32 cellular contexts compared by ENCODE assay signal in the genomic region with DNA sequence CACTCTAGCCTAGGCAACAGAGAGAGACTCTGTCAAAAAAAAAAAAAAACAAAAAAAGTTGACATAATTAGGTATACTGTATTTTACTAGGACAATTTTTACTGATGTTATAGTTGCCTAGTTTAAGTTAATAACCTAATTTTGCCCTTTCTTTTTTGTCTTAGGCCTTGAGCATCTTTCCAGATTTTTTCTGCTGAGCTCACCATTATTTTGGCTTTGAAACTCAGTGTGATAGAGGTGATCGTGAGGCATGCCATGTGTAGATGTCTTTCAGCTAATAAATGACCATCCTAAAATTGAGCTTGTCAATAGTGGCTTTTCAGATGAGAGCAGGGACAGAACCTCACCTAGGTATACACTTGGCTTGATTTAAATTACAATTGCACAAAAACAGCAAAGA. TPM values are rescaled to one million over a fixed set of nuclear protein-coding genes. Genes with fewer than 3 reads are reported as not detected.
"Had no signal": no experiment of that assay in that cellular context is flagged by ENCODE, and none has a peak within 500 bp of the region (broad histone marks: within the 10 kb centered on the region; RNA-seq: fewer than 3 reads in every experiment).

No MANE protein-coding gene starts in this region.

- H3K4me3 ChIP-seq: ascending aorta had no signal

- DNase-seq: activated CD4-positive, alpha-beta memory T cell treated with anti-CD3 and anti-CD28 coated beads, Interleukin-2, amount 10 ng/mL, durations not matched to agents 7 days and 5 days; activated CD4-positive, alpha-beta T cell treated with anti-CD3 and anti-CD28 coated beads for 1 hour; activated CD4-positive, alpha-beta T cell treated with anti-CD3 and anti-CD28 coated beads for 36 hours; activated CD4-positive, alpha-beta T cell treated with anti-CD3 and anti-CD28 coated beads for 48 hours; activated CD4-positive, alpha-beta T cell treated with anti-CD3 and anti-CD28 coated beads, Interleukin-2, amount 10 ng/mL, durations not matched to agents 7 days and 5 days; activated CD4-positive, alpha-beta T cell treated with anti-CD3 and anti-CD28 coated beads, Interleukin-2, amount 50 U/mL, for 48 hours; activated CD4-positive, CD25-positive, alpha-beta regulatory T cell; activated CD8-positive, alpha-beta memory T cell treated with anti-CD3 and anti-CD28 coated beads for 24 hours; activated CD8-positive, alpha-beta memory T cell treated with anti-CD3 and anti-CD28 coated beads, Interleukin-2, amount 10 ng/mL, durations not matched to agents 7 days and 5 days; activated CD8-positive, alpha-beta memory T cell treated with anti-CD3 and anti-CD28 coated beads, Interleukin-2, amount 50 U/mL, for 48 hours; activated CD8-positive, alpha-beta T cell treated with anti-CD3 and anti-CD28 coated beads, Interleukin-2, amount 10 ng/mL, durations not matched to agents 7 days and 5 days; activated effector memory CD4-positive, alpha-beta T cell treated with Interleukin-2 at 50 U/mL for 16 hours; activated gamma-delta T cell; activated naive CD4-positive, alpha-beta T cell treated with anti-CD3 and anti-CD28 coated beads, Interleukin-2, amount 10 ng/mL, durations not matched to agents 7 days and 5 days; activated naive CD4-positive, alpha-beta T cell treated with Interleukin-2 at 50 U/mL for 16 hours; activated naive CD8-positive, alpha-beta T cell treated with anti-CD3 and anti-CD28 coated beads, Interleukin-2, amount 10 ng/mL, durations not matched to agents 7 days and 5 days; activated naive CD8-positive, alpha-beta T cell treated with anti-CD3 and anti-CD28 coated beads, Interleukin-2, amount 50 U/mL, for 24 hours; activated T-cell treated with anti-CD3 and anti-CD28 coated beads, Interleukin-2, amount 50 U/mL, for 24 hours; activated T-cell treated with anti-CD3 and anti-CD28 coated beads, Interleukin-2, amount 50 U/mL, for 48 hours; amygdala; anterior cingulate cortex; central memory CD4-positive, alpha-beta T cell; T-cell; T-helper 17 cell had no signal

- H3K27ac ChIP-seq: ascending aorta, VCaP had no signal

- FAIRE-seq: bronchial epithelial cell, TTC549 had no signal

- H3K36me3 ChIP-seq: ascending aorta had no signal

- ATAC-seq: activated CD4-positive, alpha-beta T cell treated with anti-CD3 and anti-CD28 coated beads for 36 hours; activated CD4-positive, CD25-positive, alpha-beta regulatory T cell treated with anti-CD3 and anti-CD28 coated beads, Interleukin-2, amount 50 U/mL, for 24 hours; activated CD8-positive, alpha-beta memory T cell treated with anti-CD3 and anti-CD28 coated beads, Interleukin-2, amount 10 ng/mL, durations not matched to agents 7 days and 5 days; activated CD8-positive, alpha-beta T cell treated with anti-CD3 and anti-CD28 coated beads, Interleukin-2, amount 10 ng/mL, durations not matched to agents 7 days and 5 days; activated naive CD8-positive, alpha-beta T cell treated with anti-CD3 and anti-CD28 coated beads, Interleukin-2, amount 50 U/mL, for 24 hours; T-cell; T-helper 17 cell had no signal

- H3K9me3 ChIP-seq: ascending aorta had no signal

- H3K4me1 ChIP-seq: ascending aorta had no signal

- H3K27me3 ChIP-seq: ascending aorta had no signal

RNA-seq across cellular contexts. Expression of gene RPRM, which starts 47.4 kb away (rescaled TPM):
- total RNA-seq: activated CD4-positive, alpha-beta memory T cell treated with anti-CD3 and anti-CD28 coated beads, Interleukin-2, amount 10 ng/mL, durations not matched to agents 7 days and 5 days; activated CD4-positive, alpha-beta T cell treated with anti-CD3 and anti-CD28 coated beads for 36 hours; activated CD4-positive, alpha-beta T cell treated with anti-CD3 and anti-CD28 coated beads, Interleukin-2, amount 10 ng/mL, durations not matched to agents 7 days and 5 days; activated CD8-positive, alpha-beta memory T cell treated with anti-CD3 and anti-CD28 coated beads, Interleukin-2, amount 10 ng/mL, durations not matched to agents 7 days and 5 days; activated naive CD8-positive, alpha-beta T cell treated with anti-CD3 and anti-CD28 coated beads, Interleukin-2, amount 10 ng/mL, durations not matched to agents 7 days and 5 days; activated T-helper 2 cell treated with anti-CD3 and anti-CD28 coated beads, Interferon-gamma antibody, Interleukin-2, Interleukin-4, amounts not matched to agents 10 μg/mL and 5 μg/mL and 100 μg/mL, durations not matched to agents 14 hours and 24 hours and 36 hours; ascending aorta; bronchial epithelial cell; cardiac septum; T-helper 17 cell; T-helper 2 cell treated with Interferon-gamma antibody and Interleukin-4, amounts not matched to agents 100 ng/mL and 5 ng/mL, for 36 hours had no signal
